In the genomic region with DNA sequence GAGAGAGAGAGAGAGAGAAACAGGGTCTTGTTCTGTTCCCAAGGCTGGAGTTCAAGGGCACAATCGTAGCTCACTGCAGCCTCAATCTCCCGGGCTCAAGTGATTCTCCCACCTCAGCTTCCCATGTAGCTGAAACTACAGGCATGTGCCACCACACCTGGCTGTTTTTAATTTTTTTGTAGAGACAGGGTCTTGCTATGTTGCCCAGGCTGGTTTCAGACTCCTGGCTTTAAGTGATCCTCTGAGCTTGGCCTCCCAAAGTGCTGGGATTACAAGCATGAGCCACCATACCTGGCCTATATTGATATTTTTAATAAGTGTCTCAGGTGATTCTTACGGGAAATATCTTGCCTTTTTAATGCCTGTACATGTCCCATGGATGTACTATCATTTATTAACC, we compare ENCODE assay signal across 15 cellular contexts. TPM values are rescaled to one million over a fixed set of nuclear protein-coding genes. Genes with fewer than 3 reads are reported as not detected.
"Had no signal": no experiment of that assay in that cellular context is flagged by ENCODE, and none has a peak within 500 bp of the region (broad histone marks: within the 10 kb centered on the region; RNA-seq: fewer than 3 reads in every experiment).

No MANE protein-coding gene starts in this region.

- H3K4me3 ChIP-seq: adrenal gland, MG63 had no signal

- H3K9me3 Mint-ChIP-seq: activated CD8-positive, alpha-beta T cell treated with anti-CD3 and anti-CD28 coated beads for 36 hours; activated naive CD8-positive, alpha-beta T cell treated with anti-CD3 and anti-CD28 coated beads, Interleukin-2, amount 10 ng/mL, durations not matched to agents 7 days and 5 days; T-helper 1 cell treated with Interleukin-12 subunit alpha and Interleukin-12 subunit beta and Interleukin-4 antibody, amounts not matched to agents 30 μg/mL and 1 μg/mL, for 36 hours had no signal

- H3K9me3 ChIP-seq: adrenal gland, MG63 had no signal

- DNase-seq: activated CD4-positive, alpha-beta T cell treated with anti-CD3 and anti-CD28 coated beads, Interleukin-2, amount 50 U/mL, for 1 hour; activated CD4-positive, CD25-positive, alpha-beta regulatory T cell; activated CD8-positive, alpha-beta memory T cell treated with anti-CD3 and anti-CD28 coated beads, Interleukin-2, amount 50 U/mL, for 4 hours; activated CD8-positive, alpha-beta T cell treated with anti-CD3 and anti-CD28 coated beads for 36 hours; activated naive CD4-positive, alpha-beta T cell treated with anti-CD3 and anti-CD28 coated beads, Interleukin-2, amount 50 U/mL, for 16 hours; activated naive CD8-positive, alpha-beta T cell treated with anti-CD3 and anti-CD28 coated beads, Interleukin-2, amount 10 ng/mL, durations not matched to agents 7 days and 5 days; adrenal gland; anterior cingulate cortex; MG63; MV-4-11; NCI-H1092 treated with DMSO at 0.1 percent for 48 hours; NCI-H2081; PC-3; SHP77 treated with DMSO at 0.1 percent for 48 hours had no signal

- H3K36me3 ChIP-seq: adrenal gland, MG63 had no signal

- H3K4me1 ChIP-seq: adrenal gland had no signal

- ATAC-seq: activated CD8-positive, alpha-beta T cell treated with anti-CD3 and anti-CD28 coated beads for 36 hours; PC-3 had no signal

- H3K36me3 Mint-ChIP-seq: activated naive CD8-positive, alpha-beta T cell treated with anti-CD3 and anti-CD28 coated beads, Interleukin-2, amount 10 ng/mL, durations not matched to agents 7 days and 5 days had no signal

- H3K27ac Mint-ChIP-seq: activated CD8-positive, alpha-beta T cell treated with anti-CD3 and anti-CD28 coated beads for 36 hours; activated naive CD8-positive, alpha-beta T cell treated with anti-CD3 and anti-CD28 coated beads, Interleukin-2, amount 10 ng/mL, durations not matched to agents 7 days and 5 days; T-helper 1 cell treated with Interleukin-12 subunit alpha and Interleukin-12 subunit beta and Interleukin-4 antibody, amounts not matched to agents 30 μg/mL and 1 μg/mL, for 36 hours had no signal

- H3K27me3 ChIP-seq: adrenal gland, MG63 had no signal

- H3K4me3 Mint-ChIP-seq: activated CD8-positive, alpha-beta T cell treated with anti-CD3 and anti-CD28 coated beads for 36 hours; activated naive CD8-positive, alpha-beta T cell treated with anti-CD3 and anti-CD28 coated beads, Interleukin-2, amount 10 ng/mL, durations not matched to agents 7 days and 5 days; T-helper 1 cell treated with Interleukin-12 subunit alpha and Interleukin-12 subunit beta and Interleukin-4 antibody, amounts not matched to agents 30 μg/mL and 1 μg/mL, for 36 hours had no signal

- H3K27ac ChIP-seq: adrenal gland had no signal

RNA-seq across cellular contexts. Expression of a gene that starts 50.9 kb away (rescaled TPM):
- total RNA-seq: activated naive CD8-positive, alpha-beta T cell treated with anti-CD3 and anti-CD28 coated beads, Interleukin-2, amount 10 ng/mL, durations not matched to agents 7 days and 5 days had no signal
